1 cellular context compared by ENCODE assay signal in the genomic region with DNA sequence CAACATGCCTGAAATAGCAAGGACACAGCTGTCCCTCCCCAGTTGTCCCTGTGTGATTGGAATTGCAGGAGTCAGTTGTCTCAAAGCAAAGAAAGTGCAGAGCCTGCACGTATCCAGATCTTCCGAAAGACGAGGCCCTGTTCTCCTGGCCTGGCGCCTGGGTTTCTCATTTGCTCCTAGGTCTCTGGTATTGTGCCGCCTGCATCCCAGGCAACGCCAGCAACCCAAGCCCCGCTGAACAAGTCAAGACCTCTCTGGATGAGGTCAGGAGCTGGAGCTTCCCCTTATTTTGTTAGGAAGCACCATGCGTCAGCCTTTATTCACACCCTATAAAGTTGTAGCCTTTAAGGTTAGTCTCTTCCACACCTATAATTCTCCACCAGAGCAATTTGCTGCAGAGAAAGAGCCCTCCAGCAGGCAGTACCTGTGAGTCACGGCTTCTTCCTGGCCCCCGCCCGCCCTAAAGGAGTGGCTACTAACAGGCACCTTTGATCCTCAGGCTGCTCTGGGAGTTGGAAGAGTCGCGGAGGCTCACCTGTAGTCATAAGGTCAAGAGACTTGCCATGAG.
TF ChIP-seq lines count a peak whose summit lies in the region.

No MANE protein-coding gene starts in this region.

TF ChIP-seq in HepG2, 621 proteins besides CTCF, POLR2A, EP300 and RAD21 (continued from another document and continues in another):
- TF ChIP-seq, protein P1, sequence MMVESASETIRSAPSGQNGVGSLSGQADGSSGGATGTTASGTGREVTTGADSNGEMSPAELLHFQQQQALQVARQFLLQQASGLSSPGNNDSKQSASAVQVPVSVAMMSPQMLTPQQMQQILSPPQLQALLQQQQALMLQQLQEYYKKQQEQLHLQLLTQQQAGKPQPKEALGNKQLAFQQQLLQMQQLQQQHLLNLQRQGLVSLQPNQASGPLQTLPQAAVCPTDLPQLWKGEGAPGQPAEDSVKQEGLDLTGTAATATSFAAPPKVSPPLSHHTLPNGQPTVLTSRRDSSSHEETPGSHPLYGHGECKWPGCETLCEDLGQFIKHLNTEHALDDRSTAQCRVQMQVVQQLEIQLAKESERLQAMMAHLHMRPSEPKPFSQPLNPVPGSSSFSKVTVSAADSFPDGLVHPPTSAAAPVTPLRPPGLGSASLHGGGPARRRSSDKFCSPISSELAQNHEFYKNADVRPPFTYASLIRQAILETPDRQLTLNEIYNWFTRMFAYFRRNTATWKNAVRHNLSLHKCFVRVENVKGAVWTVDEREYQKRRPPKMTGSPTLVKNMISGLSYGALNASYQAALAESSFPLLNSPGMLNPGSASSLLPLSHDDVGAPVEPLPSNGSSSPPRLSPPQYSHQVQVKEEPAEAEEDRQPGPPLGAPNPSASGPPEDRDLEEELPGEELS (CRISPR knock-in tag; IDR thresholded peaks at IDR 0.05), result 0 out of 2 replicates have a peak, but pooled peaks have one; percentile 41
- TF ChIP-seq, protein P2, sequence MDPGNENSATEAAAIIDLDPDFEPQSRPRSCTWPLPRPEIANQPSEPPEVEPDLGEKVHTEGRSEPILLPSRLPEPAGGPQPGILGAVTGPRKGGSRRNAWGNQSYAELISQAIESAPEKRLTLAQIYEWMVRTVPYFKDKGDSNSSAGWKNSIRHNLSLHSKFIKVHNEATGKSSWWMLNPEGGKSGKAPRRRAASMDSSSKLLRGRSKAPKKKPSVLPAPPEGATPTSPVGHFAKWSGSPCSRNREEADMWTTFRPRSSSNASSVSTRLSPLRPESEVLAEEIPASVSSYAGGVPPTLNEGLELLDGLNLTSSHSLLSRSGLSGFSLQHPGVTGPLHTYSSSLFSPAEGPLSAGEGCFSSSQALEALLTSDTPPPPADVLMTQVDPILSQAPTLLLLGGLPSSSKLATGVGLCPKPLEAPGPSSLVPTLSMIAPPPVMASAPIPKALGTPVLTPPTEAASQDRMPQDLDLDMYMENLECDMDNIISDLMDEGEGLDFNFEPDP (CRISPR knock-in tag; conservative IDR thresholded peaks at IDR 0.05), result no peak
- TF ChIP-seq ZBTB7A (CRISPR knock-in tag; IDR thresholded peaks at IDR 0.05) (no peak), GMEB1 (CRISPR knock-in tag; IDR thresholded peaks at IDR 0.05; ENCODE audit: borderline replicate concordance) (no peak), HMGA1 (CRISPR knock-in tag; conservative IDR thresholded peaks at IDR 0.05) (no peak), ZSCAN25 (CRISPR knock-in tag; IDR thresholded peaks at IDR 0.05) (no peak), ZNF619 (CRISPR knock-in tag; IDR thresholded peaks at IDR 0.05) (no peak), FOXJ3 (CRISPR knock-in tag; IDR thresholded peaks at IDR 0.05; ENCODE audit: borderline replicate concordance) (no peak), HMGXB3 (CRISPR knock-in tag; IDR thresholded peaks at IDR 0.05; ENCODE audit: borderline replicate concordance) (no peak), SP140L (CRISPR knock-in tag; IDR thresholded peaks at IDR 0.05; ENCODE audit: borderline replicate concordance) (peak; percentile 70; the same call in 1 of the 2 replicates), MXD4 (CRISPR knock-in tag; IDR thresholded peaks at IDR 0.05) (0 out of 2 replicates have a peak, but pooled peaks have one; percentile 60), LBX2 (CRISPR knock-in tag; IDR thresholded peaks at IDR 0.05; ENCODE audit: borderline replicate concordance) (no peak), ZNF343 (CRISPR knock-in tag; IDR thresholded peaks at IDR 0.05) (no peak), ZSCAN5A (CRISPR knock-in tag; IDR thresholded peaks at IDR 0.05; ENCODE audit: borderline replicate concordance) (no peak), XRCC5 (optimal IDR thresholded peaks at IDR 0.05; ENCODE audit: low read length) (no peak), GABPB1 (CRISPR knock-in tag; IDR thresholded peaks at IDR 0.05) (no peak), ETV5 (CRISPR knock-in tag; IDR thresholded peaks at IDR 0.05; ENCODE audit: borderline replicate concordance) (no peak; the same call in 1 of the 2 replicates), ZNF230 (CRISPR knock-in tag; IDR thresholded peaks at IDR 0.05) (no peak), ZNF768 (CRISPR knock-in tag; IDR thresholded peaks at IDR 0.05) (no peak), ZNF569 (CRISPR knock-in tag; IDR thresholded peaks at IDR 0.05; ENCODE audit: borderline replicate concordance) (no peak), DMAP1 (CRISPR knock-in tag; IDR thresholded peaks at IDR 0.05) (no peak), GMEB2 (CRISPR knock-in tag; IDR thresholded peaks at IDR 0.05; ENCODE audit: low read depth) (no peak), ZNF644 (CRISPR knock-in tag; IDR thresholded peaks at IDR 0.05; ENCODE audit: low read depth) (no peak), ATF1 (CRISPR knock-in tag; IDR thresholded peaks at IDR 0.05) (no peak), HNF1A (IDR thresholded peaks at IDR 0.05; ENCODE audit: low read depth) (no peak), HNF1A (CRISPR knock-in tag; IDR thresholded peaks at IDR 0.05; ENCODE audit: borderline replicate concordance) (no peak), KMT2B (CRISPR knock-in tag; IDR thresholded peaks at IDR 0.05) (0 out of 2 replicates have a peak, but pooled peaks have one; percentile 21), SMC3 (IDR thresholded peaks at IDR 0.05; ENCODE audit: low read length) (no peak), CBX2 (IDR thresholded peaks at IDR 0.05; ENCODE audit: low read depth, low read length) (no peak), CBX2 (CRISPR knock-in tag; IDR thresholded peaks at IDR 0.05; ENCODE audit: low read depth) (no peak), RORA (CRISPR knock-in tag; IDR thresholded peaks at IDR 0.05) (no peak)
- TF ChIP-seq, protein P3, sequence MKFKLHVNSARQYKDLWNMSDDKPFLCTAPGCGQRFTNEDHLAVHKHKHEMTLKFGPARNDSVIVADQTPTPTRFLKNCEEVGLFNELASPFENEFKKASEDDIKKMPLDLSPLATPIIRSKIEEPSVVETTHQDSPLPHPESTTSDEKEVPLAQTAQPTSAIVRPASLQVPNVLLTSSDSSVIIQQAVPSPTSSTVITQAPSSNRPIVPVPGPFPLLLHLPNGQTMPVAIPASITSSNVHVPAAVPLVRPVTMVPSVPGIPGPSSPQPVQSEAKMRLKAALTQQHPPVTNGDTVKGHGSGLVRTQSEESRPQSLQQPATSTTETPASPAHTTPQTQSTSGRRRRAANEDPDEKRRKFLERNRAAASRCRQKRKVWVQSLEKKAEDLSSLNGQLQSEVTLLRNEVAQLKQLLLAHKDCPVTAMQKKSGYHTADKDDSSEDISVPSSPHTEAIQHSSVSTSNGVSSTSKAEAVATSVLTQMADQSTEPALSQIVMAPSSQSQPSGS (CRISPR knock-in tag; IDR thresholded peaks at IDR 0.05), result no peak
- TF ChIP-seq, protein P4, sequence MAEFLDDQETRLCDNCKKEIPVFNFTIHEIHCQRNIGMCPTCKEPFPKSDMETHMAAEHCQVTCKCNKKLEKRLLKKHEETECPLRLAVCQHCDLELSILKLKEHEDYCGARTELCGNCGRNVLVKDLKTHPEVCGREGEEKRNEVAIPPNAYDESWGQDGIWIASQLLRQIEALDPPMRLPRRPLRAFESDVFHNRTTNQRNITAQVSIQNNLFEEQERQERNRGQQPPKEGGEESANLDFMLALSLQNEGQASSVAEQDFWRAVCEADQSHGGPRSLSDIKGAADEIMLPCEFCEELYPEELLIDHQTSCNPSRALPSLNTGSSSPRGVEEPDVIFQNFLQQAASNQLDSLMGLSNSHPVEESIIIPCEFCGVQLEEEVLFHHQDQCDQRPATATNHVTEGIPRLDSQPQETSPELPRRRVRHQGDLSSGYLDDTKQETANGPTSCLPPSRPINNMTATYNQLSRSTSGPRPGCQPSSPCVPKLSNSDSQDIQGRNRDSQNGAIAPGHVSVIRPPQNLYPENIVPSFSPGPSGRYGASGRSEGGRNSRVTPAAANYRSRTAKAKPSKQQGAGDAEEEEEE (CRISPR knock-in tag; IDR thresholded peaks at IDR 0.05; ENCODE audit: borderline replicate concordance), result no peak
